7 cellular contexts compared by ENCODE assay signal in the genomic region with DNA sequence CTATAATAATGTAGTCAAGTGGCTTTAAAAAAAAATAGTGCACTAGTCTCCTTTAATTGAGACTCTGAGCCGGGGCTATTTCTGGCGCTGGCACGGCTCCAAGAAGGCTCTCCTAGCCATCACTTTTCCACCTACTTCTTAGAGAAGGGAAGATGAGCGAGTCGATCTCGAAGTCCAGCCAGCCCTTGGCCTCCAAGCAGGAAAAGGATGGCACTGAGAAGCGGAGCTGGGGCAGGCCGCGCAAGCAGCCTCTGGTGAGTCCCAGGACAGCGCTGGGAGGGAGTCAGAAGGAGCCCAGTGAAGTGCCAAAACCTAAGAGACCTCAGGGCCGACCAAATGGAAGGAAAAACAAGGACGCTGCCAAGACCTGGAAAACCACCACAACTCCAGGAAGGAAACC.
"Had no signal": no experiment of that assay in that cellular context is flagged by ENCODE, and none has a peak within 500 bp of the region (broad histone marks: within the 10 kb centered on the region; RNA-seq: fewer than 3 reads in every experiment).

No MANE protein-coding gene starts in this region.

- FAIRE-seq: H1, H54, HTR-8/SVneo had no signal

- H3K4me3 ChIP-seq: GM23338 had no signal

- DNase-seq: H9, HCEC 1CT, IMR-90 had no signal
